ENCODE assay signal across 8 cellular contexts in genomic region chr1:38817958-38818705, GRCh38. TPM values are rescaled to one million over a fixed set of nuclear protein-coding genes. Genes with fewer than 3 reads are reported as not detected.
A peak's percentile ranks its signal among the peaks of the same experiment; 100 is the strongest.
DNase-seq lines count a peak whose midpoint lies in the region; ATAC-seq and TF ChIP-seq lines count a peak whose summit lies in the region.

No MANE protein-coding gene starts in this region.

- DNase-seq in GM20000 (ENCODE audit: low spot score) (peak; percentile 85), dermis blood vessel endothelial cell (peak; percentile 38), midbrain (lab: John Stamatoyannopoulos, UW) (peak; percentile 34), NCI-H226 (no peak)
- DNase-seq in activated CD4-positive, CD25-positive, alpha-beta regulatory T cell treated with anti-CD3 and anti-CD28 coated beads, Interleukin-2, amount 50 U/mL, for 72 hours, result peak; percentile 65
- peak; percentile 16 for DNase-seq in stimulated activated naive CD4-positive, alpha-beta T cell treated with Interleukin-2 at 50 U/mL for 16 hours (lab: John Stamatoyannopoulos, UW)

- ATAC-seq in GM21515 (IDR thresholded peaks at IDR 0.05; ENCODE audit: unreplicated experiment), result no peak

- TF ChIP-seq CTCF in 22Rv1 (IDR thresholded peaks at IDR 0.05), result peak; percentile 91
- TF ChIP-seq CTCF in GM20000 (IDR thresholded peaks at IDR 0.05; ENCODE audit: extremely low read depth, missing control alignments), result peak; percentile 94

- no peak overlapping the region for H3K27ac ChIP-seq in 22Rv1

RNA-seq across cellular contexts. Expression of gene RRAGC, which starts 41.4 kb away (rescaled TPM):
- 19.7 and 32.7 TPM in 2 replicates for total RNA-seq in dermis blood vessel endothelial cell

RNA-seq across cellular contexts. Expression of gene MYCBP, which starts 55.0 kb away (rescaled TPM):
- total RNA-seq in dermis blood vessel endothelial cell, result 11.4 and 14.7 TPM in 2 replicates
